Comparison of ENCODE assay signal across 8 cellular contexts in the genomic region with DNA sequence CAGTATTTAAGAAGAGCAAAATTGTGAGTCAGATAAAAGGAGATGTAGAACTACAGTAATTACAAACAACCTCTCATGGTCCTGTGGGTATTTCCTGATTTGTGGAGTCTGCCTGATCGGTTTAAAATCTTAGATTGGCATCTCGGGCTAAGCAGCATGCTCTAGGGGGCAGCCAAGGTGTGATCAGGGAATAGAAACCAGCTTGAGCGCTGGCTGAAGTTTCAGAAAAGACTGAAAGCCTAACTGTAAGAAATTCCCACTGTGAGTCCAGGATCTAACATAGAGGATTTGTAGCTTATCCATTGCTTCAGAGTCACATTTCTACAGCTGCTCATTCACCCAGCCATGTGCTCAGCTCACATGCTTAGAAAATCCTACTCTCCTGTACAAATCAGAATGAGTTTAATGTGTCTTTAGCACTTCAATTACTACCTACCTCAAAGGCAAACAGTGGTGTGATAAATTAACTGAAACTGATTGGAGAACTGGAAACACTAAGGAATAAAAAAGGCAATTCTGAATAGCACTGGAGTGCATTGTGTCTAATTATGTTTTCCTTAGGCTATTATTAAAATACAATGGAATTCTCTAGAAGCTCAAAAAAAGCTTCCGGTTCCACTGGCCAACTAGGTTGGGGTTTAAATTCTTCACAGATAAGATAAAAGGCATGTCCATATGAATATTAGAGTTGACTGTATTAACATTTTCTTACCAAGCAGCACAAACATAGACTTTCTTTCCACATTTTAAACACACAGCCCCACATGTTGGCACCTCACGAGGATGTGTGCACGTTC.
DNase-seq lines count a peak whose midpoint lies in the region; ATAC-seq, FAIRE-seq and TF ChIP-seq lines count a peak whose summit lies in the region.

No MANE protein-coding gene starts in this region.

- H3K4me3 Mint-ChIP-seq in natural killer cell treated with Interleukin-12 subunit alpha and Interleukin-12 subunit beta and Interleukin-15 and Interleukin-18, amount 100 ng/mL, for 72 hours: no peak overlapping the region

- H3K9me3 ChIP-seq in endothelial cell of umbilical vein (replicated peaks; ENCODE audit: control insufficient read depth, insufficient read depth, low read length) (no peaks in the 10 kb centered on the region), small intestine (ENCODE audit: control insufficient read depth, low read depth) (no peaks in the 10 kb centered on the region)

- H3K4me2 ChIP-seq in endothelial cell of umbilical vein (ENCODE audit: insufficient read depth, low read length): no peak overlapping the region

- ATAC-seq in natural killer cell treated with Interleukin-12 subunit alpha and Interleukin-12 subunit beta and Interleukin-15 and Interleukin-18, amount 100 ng/mL, for 72 hours: no peak

- CTCF ChIA-PET in endothelial cell of umbilical vein (lab: Charles Lee): interaction anchor here (0.6 to 1.7 kb wide), 10 partner anchors 18 to 319 kb away, joined by 3 to 5 read pairs (median 3); no protein-coding TSS in a partner anchor

- peak; percentile 11 to 18 for DNase-seq in activated CD4-positive, alpha-beta T cell treated with anti-CD3 and anti-CD28 coated beads for 4 hours
- no peak for DNase-seq in activated CD4-positive, alpha-beta T cell treated with anti-CD3 and anti-CD28 coated beads, Interleukin-2, amount 50 U/mL, for 48 hours
- peak; percentile 33 for DNase-seq in NB4 (ENCODE audit: low read depth)
- DNase-seq in endothelial cell of umbilical vein (ENCODE audit: low read depth, low spot score): peak; percentile 68
- DNase-seq in small intestine: peak; percentile 8
- DNase-seq in activated gamma-delta T cell treated with Interleukin-2 at 50 U/mL for 16 hours: no peak
- DNase-seq in D341Med (ENCODE audit: low spot score): no peak
- no peak for DNase-seq in natural killer cell treated with Interleukin-12 subunit alpha and Interleukin-12 subunit beta and Interleukin-15 and Interleukin-18, amount 100 ng/mL, for 72 hours (ENCODE audit: low spot score)

- H3K27ac ChIP-seq in endothelial cell of umbilical vein (ENCODE audit: insufficient read depth, low read depth, low read length): no peak overlapping the region
- H3K27ac ChIP-seq in small intestine (ENCODE audit: low read depth in 1 of 2, low read length in 1 of 2): no peak overlapping the region

- no peak overlapping the region for H2AFZ ChIP-seq in endothelial cell of umbilical vein (ENCODE audit: low read depth, low read length)

- H3K9ac ChIP-seq in endothelial cell of umbilical vein (replicated peaks; ENCODE audit: extremely low read depth, insufficient read depth, low read length): no peak overlapping the region

- no peaks in the 10 kb centered on the region for H4K20me1 ChIP-seq in endothelial cell of umbilical vein (replicated peaks; ENCODE audit: control insufficient read depth, extremely low read depth, insufficient read depth, low read length)

- no peaks in the 10 kb centered on the region for H3K36me3 Mint-ChIP-seq in natural killer cell treated with Interleukin-12 subunit alpha and Interleukin-12 subunit beta and Interleukin-15 and Interleukin-18, amount 100 ng/mL, for 72 hours

- no peaks in the 10 kb centered on the region for H3K9me3 Mint-ChIP-seq in natural killer cell treated with Interleukin-12 subunit alpha and Interleukin-12 subunit beta and Interleukin-15 and Interleukin-18, amount 100 ng/mL, for 72 hours

- H3K27me3 ChIP-seq in endothelial cell of umbilical vein (ENCODE audit: control insufficient read depth in 2 of 2, insufficient read depth in 2 of 2, low read length in 2 of 2) (no peaks in the 10 kb centered on the region), small intestine (ENCODE audit: control insufficient read depth in 2 of 2, insufficient read depth in 2 of 2, low read length in 2 of 2) (no peaks in the 10 kb centered on the region)

- peaks cover 13% of the 10 kb centered on the region for H3K4me1 ChIP-seq in endothelial cell of umbilical vein (ENCODE audit: control insufficient read depth, extremely low read depth, insufficient read depth, low read length)
- H3K4me1 ChIP-seq in small intestine (ENCODE audit: control insufficient read depth in 2 of 2, insufficient read depth in 1 of 2, low read depth in 1 of 2, low read length in 1 of 2): no peaks in the 10 kb centered on the region

- no peak for TF ChIP-seq CTCF in NB4 (IDR thresholded peaks at IDR 0.05; ENCODE audit: low read depth, low read length)
- TF ChIP-seq CTCF in endothelial cell of umbilical vein (IDR thresholded peaks at IDR 0.05; ENCODE audit: extremely low read depth in 1 of 2, insufficient read depth in 1 of 2, low read depth in 1 of 2, low read length in 2 of 2): peak; percentile 24 to 34

- dilution Hi-C loops in endothelial cell of umbilical vein (cut with MboI; ENCODE audit: extremely low pct_ligation_motif_present, low sequenced_read_pairs): no loop called here

- H3K4me1 Mint-ChIP-seq in natural killer cell treated with Interleukin-12 subunit alpha and Interleukin-12 subunit beta and Interleukin-15 and Interleukin-18, amount 100 ng/mL, for 72 hours (ENCODE audit: low read depth in 2 of 2): no peaks in the 10 kb centered on the region

- BruUV-seq in endothelial cell of umbilical vein (replicated peaks; lab: Mats Ljungman, UMichigan): no TSS peak

- POLR2A ChIA-PET in endothelial cell of umbilical vein (lab: Charles Lee): no interaction called here

- H3K4me3 ChIP-seq in NB4 (ENCODE audit: low read depth, low read length): no peak overlapping the region
- H3K4me3 ChIP-seq in endothelial cell of umbilical vein (replicated peaks in 1 of 3; ENCODE audit: insufficient read depth in 1 of 3, low read depth in 1 of 3, low read length in 3 of 3): no peak overlapping the region
- H3K4me3 ChIP-seq in small intestine (ENCODE audit: low read depth in 1 of 2, low read length in 2 of 2): no peak overlapping the region

- H3K27ac Mint-ChIP-seq in natural killer cell treated with Interleukin-12 subunit alpha and Interleukin-12 subunit beta and Interleukin-15 and Interleukin-18, amount 100 ng/mL, for 72 hours: no peak overlapping the region

- WGBS in small intestine, 3 donors: 61 to 66% (median 63%) methylated on average over 6 of the region's 6 CpGs

- no peak for TF ChIP-seq POLR2A in NB4 (IDR thresholded peaks at IDR 0.05; ENCODE audit: extremely low read depth, insufficient read length)
- no peak for TF ChIP-seq POLR2A in endothelial cell of umbilical vein (IDR thresholded peaks at IDR 0.05; ENCODE audit: low read depth, low read length)

- FAIRE-seq in endothelial cell of umbilical vein (lab: Jason Lieb, UNC): peak; percentile 79
- no peak for FAIRE-seq in small intestine (lab: Jason Lieb, UNC)

- no peaks in the 10 kb centered on the region for H3K79me2 ChIP-seq in endothelial cell of umbilical vein (ENCODE audit: control insufficient read depth, insufficient read depth, low read length)

- H3K36me3 ChIP-seq in endothelial cell of umbilical vein (ENCODE audit: control insufficient read depth in 2 of 2, extremely low read depth in 1 of 2, insufficient read depth in 2 of 2, low read length in 2 of 2) (no peaks in the 10 kb centered on the region), small intestine (ENCODE audit: control insufficient read depth in 2 of 2, insufficient read depth in 2 of 2, low read length in 2 of 2) (no peaks in the 10 kb centered on the region)

- no peaks in the 10 kb centered on the region for H3K9me1 ChIP-seq in endothelial cell of umbilical vein (replicated peaks; ENCODE audit: control insufficient read depth, extremely low read depth, insufficient read depth, low read length)

- intact Hi-C loops in endothelial cell of umbilical vein (cut with micrococcal nuclease): loop anchor here (1.0 to 5.0 kb wide), 2 partner anchors 172 to 321 kb away; no protein-coding TSS in a partner anchor

- peaks cover 0 to 4% of the 10 kb centered on the region in 2 donors for H3K27me3 Mint-ChIP-seq in natural killer cell treated with Interleukin-12 subunit alpha and Interleukin-12 subunit beta and Interleukin-15 and Interleukin-18, amount 100 ng/mL, for 72 hours

TF ChIP-seq in endothelial cell of umbilical vein, 7 proteins besides CTCF, POLR2A, EP300 and RAD21:
- no peak for TF ChIP-seq EZH2 (IDR thresholded peaks at IDR 0.05; ENCODE audit: borderline replicate concordance, low read depth, low read length, severe bottlenecking)
- no peak for TF ChIP-seq FOS (IDR thresholded peaks at IDR 0.05; ENCODE audit: borderline replicate concordance, insufficient read depth, low read length)
- no peak for TF ChIP-seq POLR2AphosphoS5 (IDR thresholded peaks at IDR 0.05; ENCODE audit: insufficient read depth, low read depth, low read length)
- TF ChIP-seq, protein P1, sequence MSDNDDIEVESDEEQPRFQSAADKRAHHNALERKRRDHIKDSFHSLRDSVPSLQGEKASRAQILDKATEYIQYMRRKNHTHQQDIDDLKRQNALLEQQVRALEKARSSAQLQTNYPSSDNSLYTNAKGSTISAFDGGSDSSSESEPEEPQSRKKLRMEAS (IDR thresholded peaks at IDR 0.05; ENCODE audit: insufficient read depth, insufficient read length): no peak
- no peak for TF ChIP-seq MYC (IDR thresholded peaks at IDR 0.05; ENCODE audit: low read depth, low read length)
- no peak for TF ChIP-seq GATA2 (IDR thresholded peaks at IDR 0.05; ENCODE audit: insufficient read depth, insufficient read length, low read depth, low read length)
- TF ChIP-seq JUN (IDR thresholded peaks at IDR 0.05; ENCODE audit: borderline replicate concordance, insufficient read depth, insufficient read length, low read depth): no peak

Comparison
In these comparisons a context has a peak if more than half of its experiments do, and no peak if none do; other contexts are left out.
1. DNase-seq: peak in activated CD4-positive, alpha-beta T cell treated with anti-CD3 and anti-CD28 coated beads for 4 hours (2 of 2), NB4 (single experiment), endothelial cell of umbilical vein (single experiment) and small intestine (single experiment); none in activated CD4-positive, alpha-beta T cell treated with anti-CD3 and anti-CD28 coated beads, Interleukin-2, amount 50 U/mL, for 48 hours (0 of 2), activated gamma-delta T cell treated with Interleukin-2 at 50 U/mL for 16 hours (single experiment), D341Med (single experiment) and natural killer cell treated with Interleukin-12 subunit alpha and Interleukin-12 subunit beta and Interleukin-15 and Interleukin-18, amount 100 ng/mL, for 72 hours (single experiment).